1 cellular context compared by ENCODE assay signal in the genomic region with DNA sequence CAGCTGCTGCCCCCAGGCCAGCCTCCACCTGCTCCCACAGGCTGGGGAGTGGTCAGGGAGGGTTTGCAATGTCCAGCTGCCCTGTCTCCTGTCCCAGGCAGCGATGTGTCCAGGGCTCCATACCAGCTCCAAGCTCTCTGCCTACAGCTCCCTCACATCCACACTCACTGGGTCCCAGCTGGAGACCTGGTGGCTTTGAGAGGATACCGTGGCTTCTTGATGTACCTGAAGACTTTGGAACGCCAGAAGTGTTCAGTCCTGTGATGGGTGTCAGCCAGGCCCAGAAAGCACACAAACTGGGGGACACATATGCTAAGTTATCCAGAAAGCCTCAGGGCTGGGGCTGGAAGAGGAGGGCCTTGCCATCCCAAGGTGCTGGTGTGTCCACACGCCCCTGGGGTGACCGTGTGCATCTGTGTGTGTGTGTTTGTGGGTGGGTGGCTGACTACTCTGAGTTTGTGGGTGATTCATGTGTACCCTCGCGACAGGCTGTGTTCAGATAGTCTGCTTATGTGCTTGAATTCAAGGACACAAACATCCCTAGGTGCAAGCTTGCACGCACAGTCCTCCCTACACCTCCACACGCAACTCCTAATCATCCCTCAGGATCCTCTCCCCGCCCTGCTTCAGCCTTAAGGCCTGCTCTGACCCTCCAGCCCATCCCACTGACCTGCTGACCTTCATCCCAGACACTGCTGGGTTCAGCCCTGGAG.
TF ChIP-seq lines count a peak whose summit lies in the region.

No MANE protein-coding gene starts in this region.

TF ChIP-seq in HepG2, 621 proteins besides CTCF, POLR2A, EP300 and RAD21 (continued from another document and continues in another):
- TF ChIP-seq, protein P1, sequence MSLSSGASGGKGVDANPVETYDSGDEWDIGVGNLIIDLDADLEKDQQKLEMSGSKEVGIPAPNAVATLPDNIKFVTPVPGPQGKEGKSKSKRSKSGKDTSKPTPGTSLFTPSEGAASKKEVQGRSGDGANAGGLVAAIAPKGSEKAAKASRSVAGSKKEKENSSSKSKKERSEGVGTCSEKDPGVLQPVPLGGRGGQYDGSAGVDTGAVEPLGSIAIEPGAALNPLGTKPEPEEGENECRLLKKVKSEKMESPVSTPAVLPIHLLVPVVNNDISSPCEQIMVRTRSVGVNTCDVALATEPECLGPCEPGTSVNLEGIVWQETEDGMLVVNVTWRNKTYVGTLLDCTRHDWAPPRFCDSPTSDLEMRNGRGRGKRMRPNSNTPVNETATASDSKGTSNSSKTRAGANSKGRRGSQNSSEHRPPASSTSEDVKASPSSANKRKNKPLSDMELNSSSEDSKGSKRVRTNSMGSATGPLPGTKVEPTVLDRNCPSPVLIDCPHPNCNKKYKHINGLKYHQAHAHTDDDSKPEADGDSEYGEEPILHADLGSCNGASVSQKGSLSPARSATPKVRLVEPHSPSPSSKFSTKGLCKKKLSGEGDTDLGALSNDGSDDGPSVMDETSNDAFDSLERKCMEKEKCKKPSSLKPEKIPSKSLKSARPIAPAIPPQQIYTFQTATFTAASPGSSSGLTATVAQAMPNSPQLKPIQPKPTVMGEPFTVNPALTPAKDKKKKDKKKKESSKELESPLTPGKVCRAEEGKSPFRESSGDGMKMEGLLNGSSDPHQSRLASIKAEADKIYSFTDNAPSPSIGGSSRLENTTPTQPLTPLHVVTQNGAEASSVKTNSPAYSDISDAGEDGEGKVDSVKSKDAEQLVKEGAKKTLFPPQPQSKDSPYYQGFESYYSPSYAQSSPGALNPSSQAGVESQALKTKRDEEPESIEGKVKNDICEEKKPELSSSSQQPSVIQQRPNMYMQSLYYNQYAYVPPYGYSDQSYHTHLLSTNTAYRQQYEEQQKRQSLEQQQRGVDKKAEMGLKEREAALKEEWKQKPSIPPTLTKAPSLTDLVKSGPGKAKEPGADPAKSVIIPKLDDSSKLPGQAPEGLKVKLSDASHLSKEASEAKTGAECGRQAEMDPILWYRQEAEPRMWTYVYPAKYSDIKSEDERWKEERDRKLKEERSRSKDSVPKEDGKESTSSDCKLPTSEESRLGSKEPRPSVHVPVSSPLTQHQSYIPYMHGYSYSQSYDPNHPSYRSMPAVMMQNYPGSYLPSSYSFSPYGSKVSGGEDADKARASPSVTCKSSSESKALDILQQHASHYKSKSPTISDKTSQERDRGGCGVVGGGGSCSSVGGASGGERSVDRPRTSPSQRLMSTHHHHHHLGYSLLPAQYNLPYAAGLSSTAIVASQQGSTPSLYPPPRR (CRISPR knock-in tag; IDR thresholded peaks at IDR 0.05; ENCODE audit: borderline replicate concordance), result no peak
- TF ChIP-seq MIER3 (CRISPR knock-in tag; IDR thresholded peaks at IDR 0.05; ENCODE audit: borderline replicate concordance), result no peak
- TF ChIP-seq ZKSCAN5 (CRISPR knock-in tag; IDR thresholded peaks at IDR 0.05), result no peak
- TF ChIP-seq ZNF619 (CRISPR knock-in tag; IDR thresholded peaks at IDR 0.05), result 0 out of 2 replicates have a peak, but pooled peaks have one; percentile 70
- TF ChIP-seq ZNF782 (CRISPR knock-in tag; IDR thresholded peaks at IDR 0.05; ENCODE audit: borderline replicate concordance), result no peak
- TF ChIP-seq FOSL2 (CRISPR knock-in tag; IDR thresholded peaks at IDR 0.05), result no peak
- no peak for TF ChIP-seq SMAD9 (CRISPR knock-in tag; IDR thresholded peaks at IDR 0.05)
- TF ChIP-seq, protein P2, sequence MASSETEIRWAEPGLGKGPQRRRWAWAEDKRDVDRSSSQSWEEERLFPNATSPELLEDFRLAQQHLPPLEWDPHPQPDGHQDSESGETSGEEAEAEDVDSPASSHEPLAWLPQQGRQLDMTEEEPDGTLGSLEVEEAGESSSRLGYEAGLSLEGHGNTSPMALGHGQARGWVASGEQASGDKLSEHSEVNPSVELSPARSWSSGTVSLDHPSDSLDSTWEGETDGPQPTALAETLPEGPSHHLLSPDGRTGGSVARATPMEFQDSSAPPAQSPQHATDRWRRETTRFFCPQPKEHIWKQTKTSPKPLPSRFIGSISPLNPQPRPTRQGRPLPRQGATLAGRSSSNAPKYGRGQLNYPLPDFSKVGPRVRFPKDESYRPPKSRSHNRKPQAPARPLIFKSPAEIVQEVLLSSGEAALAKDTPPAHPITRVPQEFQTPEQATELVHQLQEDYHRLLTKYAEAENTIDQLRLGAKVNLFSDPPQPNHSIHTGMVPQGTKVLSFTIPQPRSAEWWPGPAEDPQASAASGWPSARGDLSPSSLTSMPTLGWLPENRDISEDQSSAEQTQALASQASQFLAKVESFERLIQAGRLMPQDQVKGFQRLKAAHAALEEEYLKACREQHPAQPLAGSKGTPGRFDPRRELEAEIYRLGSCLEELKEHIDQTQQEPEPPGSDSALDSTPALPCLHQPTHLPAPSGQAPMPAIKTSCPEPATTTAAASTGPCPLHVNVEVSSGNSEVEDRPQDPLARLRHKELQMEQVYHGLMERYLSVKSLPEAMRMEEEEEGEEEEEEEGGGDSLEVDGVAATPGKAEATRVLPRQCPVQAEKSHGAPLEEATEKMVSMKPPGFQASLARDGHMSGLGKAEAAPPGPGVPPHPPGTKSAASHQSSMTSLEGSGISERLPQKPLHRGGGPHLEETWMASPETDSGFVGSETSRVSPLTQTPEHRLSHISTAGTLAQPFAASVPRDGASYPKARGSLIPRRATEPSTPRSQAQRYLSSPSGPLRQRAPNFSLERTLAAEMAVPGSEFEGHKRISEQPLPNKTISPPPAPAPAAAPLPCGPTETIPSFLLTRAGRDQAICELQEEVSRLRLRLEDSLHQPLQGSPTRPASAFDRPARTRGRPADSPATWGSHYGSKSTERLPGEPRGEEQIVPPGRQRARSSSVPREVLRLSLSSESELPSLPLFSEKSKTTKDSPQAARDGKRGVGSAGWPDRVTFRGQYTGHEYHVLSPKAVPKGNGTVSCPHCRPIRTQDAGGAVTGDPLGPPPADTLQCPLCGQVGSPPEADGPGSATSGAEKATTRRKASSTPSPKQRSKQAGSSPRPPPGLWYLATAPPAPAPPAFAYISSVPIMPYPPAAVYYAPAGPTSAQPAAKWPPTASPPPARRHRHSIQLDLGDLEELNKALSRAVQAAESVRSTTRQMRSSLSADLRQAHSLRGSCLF (CRISPR knock-in tag; IDR thresholded peaks at IDR 0.05; ENCODE audit: borderline replicate concordance), result no peak
- no peak for TF ChIP-seq PCBP1 (IDR thresholded peaks at IDR 0.05; ENCODE audit: borderline replicate concordance, low read depth, low read length)
- no peak for TF ChIP-seq CREB1 (IDR thresholded peaks at IDR 0.05)
- TF ChIP-seq CREB1 (CRISPR knock-in tag; IDR thresholded peaks at IDR 0.05), result no peak
- no peak for TF ChIP-seq ZNF44 (CRISPR knock-in tag; IDR thresholded peaks at IDR 0.05)
- TF ChIP-seq, protein P3, sequence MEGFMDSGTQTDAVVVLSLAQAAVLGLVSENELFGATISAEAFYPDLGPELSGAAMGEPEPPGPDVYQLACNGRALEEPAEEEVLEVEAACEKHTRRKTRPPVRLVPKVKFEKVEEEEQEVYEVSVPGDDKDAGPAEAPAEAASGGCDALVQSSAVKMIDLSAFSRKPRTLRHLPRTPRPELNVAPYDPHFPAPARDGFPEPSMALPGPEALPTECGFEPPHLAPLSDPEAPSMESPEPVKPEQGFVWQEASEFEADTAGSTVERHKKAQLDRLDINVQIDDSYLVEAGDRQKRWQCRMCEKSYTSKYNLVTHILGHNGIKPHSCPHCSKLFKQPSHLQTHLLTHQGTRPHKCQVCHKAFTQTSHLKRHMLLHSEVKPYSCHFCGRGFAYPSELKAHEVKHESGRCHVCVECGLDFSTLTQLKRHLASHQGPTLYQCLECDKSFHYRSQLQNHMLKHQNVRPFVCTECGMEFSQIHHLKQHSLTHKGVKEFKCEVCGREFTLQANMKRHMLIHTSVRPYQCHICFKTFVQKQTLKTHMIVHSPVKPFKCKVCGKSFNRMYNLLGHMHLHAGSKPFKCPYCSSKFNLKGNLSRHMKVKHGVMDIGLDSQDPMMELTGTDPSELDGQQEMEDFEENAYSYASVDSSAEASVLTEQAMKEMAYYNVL (CRISPR knock-in tag; IDR thresholded peaks at IDR 0.05; ENCODE audit: borderline replicate concordance), result 0 out of 2 replicates have a peak, but pooled peaks have one; percentile 6
- TF ChIP-seq SMYD3 (CRISPR knock-in tag; IDR thresholded peaks at IDR 0.05), result peak; percentile 44; the same call in 1 of the 2 replicates
- TF ChIP-seq ZNF232 (CRISPR knock-in tag; IDR thresholded peaks at IDR 0.05; ENCODE audit: borderline replicate concordance), result no peak
- TF ChIP-seq NR3C1 (CRISPR knock-in tag; IDR thresholded peaks at IDR 0.05), result no peak
- TF ChIP-seq ISX (CRISPR knock-in tag; conservative IDR thresholded peaks at IDR 0.05), result no peak
- peak; percentile 61 for TF ChIP-seq BORCS8-MEF2B (CRISPR knock-in tag; IDR thresholded peaks at IDR 0.05)
- no peak for TF ChIP-seq ZFP36 (IDR thresholded peaks at IDR 0.05; ENCODE audit: borderline replicate concordance, low read depth, low read length, partially characterized antibody)
- TF ChIP-seq ARID2 (CRISPR knock-in tag; IDR thresholded peaks at IDR 0.05; ENCODE audit: borderline replicate concordance), result 0 out of 2 replicates have a peak, but pooled peaks have one; percentile 51
- no peak for TF ChIP-seq ZBTB20 (CRISPR knock-in tag; IDR thresholded peaks at IDR 0.05; ENCODE audit: borderline replicate concordance, low read depth)
- peak; percentile 38; the same call in 1 of the 2 replicates for TF ChIP-seq ZNF160 (CRISPR knock-in tag; IDR thresholded peaks at IDR 0.05)
- no peak for TF ChIP-seq SMARCC2 (IDR thresholded peaks at IDR 0.05)
- TF ChIP-seq RFXAP (CRISPR knock-in tag; IDR thresholded peaks at IDR 0.05; ENCODE audit: borderline replicate concordance), result no peak
- peak; percentile 47 for TF ChIP-seq ZFX (CRISPR knock-in tag; IDR thresholded peaks at IDR 0.05; ENCODE audit: low read depth)
- TF ChIP-seq, protein P4, sequence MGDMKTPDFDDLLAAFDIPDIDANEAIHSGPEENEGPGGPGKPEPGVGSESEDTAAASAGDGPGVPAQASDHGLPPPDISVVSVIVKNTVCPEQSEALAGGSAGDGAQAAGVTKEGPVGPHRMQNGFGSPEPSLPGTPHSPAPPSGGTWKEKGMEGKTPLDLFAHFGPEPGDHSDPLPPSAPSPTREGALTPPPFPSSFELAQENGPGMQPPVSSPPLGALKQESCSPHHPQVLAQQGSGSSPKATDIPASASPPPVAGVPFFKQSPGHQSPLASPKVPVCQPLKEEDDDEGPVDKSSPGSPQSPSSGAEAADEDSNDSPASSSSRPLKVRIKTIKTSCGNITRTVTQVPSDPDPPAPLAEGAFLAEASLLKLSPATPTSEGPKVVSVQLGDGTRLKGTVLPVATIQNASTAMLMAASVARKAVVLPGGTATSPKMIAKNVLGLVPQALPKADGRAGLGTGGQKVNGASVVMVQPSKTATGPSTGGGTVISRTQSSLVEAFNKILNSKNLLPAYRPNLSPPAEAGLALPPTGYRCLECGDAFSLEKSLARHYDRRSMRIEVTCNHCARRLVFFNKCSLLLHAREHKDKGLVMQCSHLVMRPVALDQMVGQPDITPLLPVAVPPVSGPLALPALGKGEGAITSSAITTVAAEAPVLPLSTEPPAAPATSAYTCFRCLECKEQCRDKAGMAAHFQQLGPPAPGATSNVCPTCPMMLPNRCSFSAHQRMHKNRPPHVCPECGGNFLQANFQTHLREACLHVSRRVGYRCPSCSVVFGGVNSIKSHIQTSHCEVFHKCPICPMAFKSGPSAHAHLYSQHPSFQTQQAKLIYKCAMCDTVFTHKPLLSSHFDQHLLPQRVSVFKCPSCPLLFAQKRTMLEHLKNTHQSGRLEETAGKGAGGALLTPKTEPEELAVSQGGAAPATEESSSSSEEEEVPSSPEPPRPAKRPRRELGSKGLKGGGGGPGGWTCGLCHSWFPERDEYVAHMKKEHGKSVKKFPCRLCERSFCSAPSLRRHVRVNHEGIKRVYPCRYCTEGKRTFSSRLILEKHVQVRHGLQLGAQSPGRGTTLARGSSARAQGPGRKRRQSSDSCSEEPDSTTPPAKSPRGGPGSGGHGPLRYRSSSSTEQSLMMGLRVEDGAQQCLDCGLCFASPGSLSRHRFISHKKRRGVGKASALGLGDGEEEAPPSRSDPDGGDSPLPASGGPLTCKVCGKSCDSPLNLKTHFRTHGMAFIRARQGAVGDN (CRISPR knock-in tag; IDR thresholded peaks at IDR 0.05), result peak; percentile 71
- TF ChIP-seq, protein P5, sequence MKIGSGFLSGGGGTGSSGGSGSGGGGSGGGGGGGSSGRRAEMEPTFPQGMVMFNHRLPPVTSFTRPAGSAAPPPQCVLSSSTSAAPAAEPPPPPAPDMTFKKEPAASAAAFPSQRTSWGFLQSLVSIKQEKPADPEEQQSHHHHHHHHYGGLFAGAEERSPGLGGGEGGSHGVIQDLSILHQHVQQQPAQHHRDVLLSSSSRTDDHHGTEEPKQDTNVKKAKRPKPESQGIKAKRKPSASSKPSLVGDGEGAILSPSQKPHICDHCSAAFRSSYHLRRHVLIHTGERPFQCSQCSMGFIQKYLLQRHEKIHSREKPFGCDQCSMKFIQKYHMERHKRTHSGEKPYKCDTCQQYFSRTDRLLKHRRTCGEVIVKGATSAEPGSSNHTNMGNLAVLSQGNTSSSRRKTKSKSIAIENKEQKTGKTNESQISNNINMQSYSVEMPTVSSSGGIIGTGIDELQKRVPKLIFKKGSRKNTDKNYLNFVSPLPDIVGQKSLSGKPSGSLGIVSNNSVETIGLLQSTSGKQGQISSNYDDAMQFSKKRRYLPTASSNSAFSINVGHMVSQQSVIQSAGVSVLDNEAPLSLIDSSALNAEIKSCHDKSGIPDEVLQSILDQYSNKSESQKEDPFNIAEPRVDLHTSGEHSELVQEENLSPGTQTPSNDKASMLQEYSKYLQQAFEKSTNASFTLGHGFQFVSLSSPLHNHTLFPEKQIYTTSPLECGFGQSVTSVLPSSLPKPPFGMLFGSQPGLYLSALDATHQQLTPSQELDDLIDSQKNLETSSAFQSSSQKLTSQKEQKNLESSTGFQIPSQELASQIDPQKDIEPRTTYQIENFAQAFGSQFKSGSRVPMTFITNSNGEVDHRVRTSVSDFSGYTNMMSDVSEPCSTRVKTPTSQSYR (CRISPR knock-in tag; IDR thresholded peaks at IDR 0.05; ENCODE audit: borderline replicate concordance), result no peak
- TF ChIP-seq KDM2A (CRISPR knock-in tag; IDR thresholded peaks at IDR 0.05; ENCODE audit: borderline replicate concordance, low read depth), result no peak
- no peak; the same call in 1 of the 2 replicates for TF ChIP-seq ZNF83 (CRISPR knock-in tag; IDR thresholded peaks at IDR 0.05; ENCODE audit: borderline replicate concordance)
- no peak; the same call in 1 of the 2 replicates for TF ChIP-seq ZNF678 (CRISPR knock-in tag; IDR thresholded peaks at IDR 0.05)
- no peak for TF ChIP-seq ZNF431 (CRISPR knock-in tag; IDR thresholded peaks at IDR 0.05; ENCODE audit: borderline replicate concordance, low read depth)
- TF ChIP-seq, protein P6, sequence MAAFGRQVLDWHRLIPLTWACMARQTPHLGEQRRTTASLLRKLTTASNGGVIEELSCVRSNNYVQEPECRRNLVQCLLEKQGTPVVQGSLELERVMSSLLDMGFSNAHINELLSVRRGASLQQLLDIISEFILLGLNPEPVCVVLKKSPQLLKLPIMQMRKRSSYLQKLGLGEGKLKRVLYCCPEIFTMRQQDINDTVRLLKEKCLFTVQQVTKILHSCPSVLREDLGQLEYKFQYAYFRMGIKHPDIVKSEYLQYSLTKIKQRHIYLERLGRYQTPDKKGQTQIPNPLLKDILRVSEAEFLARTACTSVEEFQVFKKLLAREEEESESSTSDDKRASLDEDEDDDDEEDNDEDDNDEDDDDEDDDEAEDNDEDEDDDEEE (CRISPR knock-in tag; IDR thresholded peaks at IDR 0.05), result no peak
- TF ChIP-seq, protein P7, sequence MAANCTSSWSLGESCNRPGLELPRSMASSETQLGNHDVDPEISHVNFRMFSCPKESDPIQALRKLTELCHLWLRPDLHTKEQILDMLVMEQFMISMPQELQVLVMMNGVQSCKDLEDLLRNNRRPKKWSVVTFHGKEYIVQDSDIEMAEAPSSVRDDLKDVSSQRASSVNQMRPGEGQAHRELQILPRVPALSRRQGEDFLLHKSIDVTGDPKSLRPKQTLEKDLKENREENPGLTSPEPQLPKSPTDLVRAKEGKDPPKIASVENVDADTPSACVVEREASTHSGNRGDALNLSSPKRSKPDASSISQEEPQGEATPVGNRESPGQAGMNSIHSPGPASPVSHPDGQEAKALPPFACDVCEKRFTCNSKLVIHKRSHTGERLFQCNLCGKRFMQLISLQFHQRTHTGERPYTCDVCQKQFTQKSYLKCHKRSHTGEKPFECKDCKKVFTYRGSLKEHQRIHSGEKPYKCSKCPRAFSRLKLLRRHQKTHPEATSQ (CRISPR knock-in tag; IDR thresholded peaks at IDR 0.05; ENCODE audit: borderline replicate concordance), result no peak
- TF ChIP-seq ZNF746 (CRISPR knock-in tag; IDR thresholded peaks at IDR 0.05), result no peak
